Comparison of ENCODE assay signal across 26 cellular contexts in genomic region chr18:50857694-50858093, GRCh38. TPM values are rescaled to one million over a fixed set of nuclear protein-coding genes. Genes with fewer than 3 reads are reported as not detected.
A peak's percentile ranks its signal among the peaks of the same experiment; 100 is the strongest.
DNase-seq lines count a peak whose midpoint lies in the region; ATAC-seq, FAIRE-seq and TF ChIP-seq lines count a peak whose summit lies in the region.
"Had no signal": no experiment of that assay in that cellular context is flagged by ENCODE, and none has a peak within 500 bp of the region (broad histone marks: within the 10 kb centered on the region; RNA-seq: fewer than 3 reads in every experiment).

No MANE protein-coding gene starts in this region.

- peak; percentile 65 for ATAC-seq in HepG2
- no peak for ATAC-seq in right lobe of liver
- ATAC-seq in T-helper 17 cell = no peak
- ATAC-seq: activated naive CD4-positive, alpha-beta T cell treated with anti-CD3 and anti-CD28 coated beads, Interleukin-2, amount 50 U/mL, for 72 hours; heart left ventricle; stimulated activated naive B cell treated with anti-CD40 and anti-IgM and Interleukin-4, amounts not matched to agents 10 μg/mL and 1 μg/mL and 100 μg/mL, for 72 hours had no signal

- peak overlapping the region; percentile 22 for H3K4me3 Mint-ChIP-seq in T-helper 17 cell
- no peak overlapping the region for H3K4me3 Mint-ChIP-seq in activated T-helper 2 cell treated with anti-CD3 and anti-CD28 coated beads, Interferon-gamma antibody, Interleukin-2, Interleukin-4, amounts not matched to agents 10 μg/mL and 5 μg/mL and 100 μg/mL, durations not matched to agents 14 hours and 24 hours and 36 hours (ENCODE audit: low read depth)
- H3K4me3 Mint-ChIP-seq: activated B cell treated with CpG ODN at 0.5 μM for 24 hours; stimulated activated naive B cell treated with anti-CD40 and anti-IgM and Interleukin-4, amounts not matched to agents 10 μg/mL and 1 μg/mL and 100 μg/mL, for 72 hours had no signal

- H3K4me1 ChIP-seq in HepG2 (ENCODE audit: insufficient read depth, low read length) (peaks cover 30% of the 10 kb centered on the region), right lobe of liver (peaks cover 0 to 23% (median 5%) of the 10 kb centered on the region in 4 donors)
- H3K4me1 ChIP-seq: vagina had no signal

- H3K4me2 ChIP-seq in HepG2 (ENCODE audit: low read depth, low read length) = no peak overlapping the region

- intact Hi-C loops in HepG2 (cut with micrococcal nuclease; ENCODE audit: unreplicated experiment) = no loop called here
- intact Hi-C loops in right lobe of liver (cut with DNase I) = no loop called here
- intact Hi-C loops in activated T-helper 2 cell treated with anti-CD3 and anti-CD28 coated beads, Interferon-gamma antibody, Interleukin-2, Interleukin-4, amounts not matched to agents 10 μg/mL and 5 μg/mL and 100 μg/mL, durations not matched to agents 14 hours and 24 hours and 36 hours (cut with micrococcal nuclease) = no loop called here

- H3K9me3 Mint-ChIP-seq in activated T-helper 2 cell treated with anti-CD3 and anti-CD28 coated beads, Interferon-gamma antibody, Interleukin-2, Interleukin-4, amounts not matched to agents 10 μg/mL and 5 μg/mL and 100 μg/mL, durations not matched to agents 14 hours and 24 hours and 36 hours = no peaks in the 10 kb centered on the region

- H2AFZ ChIP-seq in HepG2 (ENCODE audit: low read length) = no peak overlapping the region

- no peak overlapping the region for H3K9ac ChIP-seq in HepG2 (ENCODE audit: insufficient read depth, low read depth, low read length)

- no peak for TF ChIP-seq POLR2A in HepG2 (IDR thresholded peaks at IDR 0.05; ENCODE audit: insufficient read depth in 1 of 2, low read depth in 2 of 2, low read length in 2 of 2)
- no peak for TF ChIP-seq POLR2A in right lobe of liver (IDR thresholded peaks at IDR 0.05)

- H3K27ac Mint-ChIP-seq in T-helper 17 cell = peak overlapping the region; percentile 68
- H3K27ac Mint-ChIP-seq in activated T-helper 2 cell treated with anti-CD3 and anti-CD28 coated beads, Interferon-gamma antibody, Interleukin-2, Interleukin-4, amounts not matched to agents 10 μg/mL and 5 μg/mL and 100 μg/mL, durations not matched to agents 14 hours and 24 hours and 36 hours = no peak overlapping the region
- H3K27ac Mint-ChIP-seq: activated B cell treated with CpG ODN at 0.5 μM for 24 hours; stimulated activated naive B cell treated with anti-CD40 and anti-IgM and Interleukin-4, amounts not matched to agents 10 μg/mL and 1 μg/mL and 100 μg/mL, for 72 hours had no signal

- H3K9me3 ChIP-seq in HepG2 (ENCODE audit: low read length) = no peaks in the 10 kb centered on the region
- no peaks in the 10 kb centered on the region for H3K9me3 ChIP-seq in right lobe of liver
- H3K9me3 ChIP-seq in T-helper 17 cell (ENCODE audit: control insufficient read depth, low read length, poor library complexity, severe bottlenecking) = no peaks in the 10 kb centered on the region
- H3K9me3 ChIP-seq: heart left ventricle, vagina had no signal

- no peak for DNase-seq in HepG2 (ENCODE audit: low spot score)
- DNase-seq in right lobe of liver = no peak
- no peak for DNase-seq in T-helper 17 cell
- no peak for DNase-seq in fibroblast of pulmonary artery (ENCODE audit: low read depth)
- DNase-seq in GOT3 (lab: John Stamatoyannopoulos, UW) = no peak
- DNase-seq in activated T-helper 2 cell treated with anti-CD3 and anti-CD28 coated beads, Interferon-gamma antibody, Interleukin-2, Interleukin-4, amounts not matched to agents 10 μg/mL and 5 μg/mL and 100 μg/mL, durations not matched to agents 14 hours and 24 hours and 36 hours (ENCODE audit: low spot score) = no peak
- DNase-seq in stimulated activated CD4-positive, alpha-beta T cell treated with anti-CD3 and anti-CD28 coated beads, Interleukin-4, amount 100 ng/mL, for 1 hour = no peak
- DNase-seq in SIG-M5 treated with dmso at 0.1 percent for 504 hours (lab: John Stamatoyannopoulos, UW; ENCODE audit: unreplicated experiment) = no peak
- DNase-seq: activated B cell treated with CpG ODN at 0.5 μM for 24 hours; activated CD4-positive, alpha-beta T cell treated with anti-CD3 and anti-CD28 coated beads, Interleukin-2, amount 50 U/mL, for 4 hours; aorta; C1 segment of cervical spinal cord; central memory CD4-positive, alpha-beta T cell; dorsolateral prefrontal cortex; heart left ventricle; NCI-H1694; NCI-H2171; NCI-H510A treated with DMSO at 0.1 percent for 48 hours; small intestine; stimulated activated naive B cell treated with anti-CD40 and anti-IgM and Interleukin-4, amounts not matched to agents 10 μg/mL and 1 μg/mL and 100 μg/mL, for 72 hours; T-helper 9 cell had no signal

- H3K27me3 Mint-ChIP-seq in T-helper 17 cell = peaks cover 12% of the 10 kb centered on the region
- peaks cover 19% of the 10 kb centered on the region for H3K27me3 Mint-ChIP-seq in activated T-helper 2 cell treated with anti-CD3 and anti-CD28 coated beads, Interferon-gamma antibody, Interleukin-2, Interleukin-4, amounts not matched to agents 10 μg/mL and 5 μg/mL and 100 μg/mL, durations not matched to agents 14 hours and 24 hours and 36 hours (ENCODE audit: low read depth)

- POLR2A ChIA-PET in HepG2 (lab: Yijun Ruan, JAX) = no interaction called here

- no peak for TF ChIP-seq RAD21 in HepG2 (CRISPR knock-in tag; IDR thresholded peaks at IDR 0.05)

- no peak for FAIRE-seq in HepG2 (lab: Jason Lieb, UNC)
- FAIRE-seq: endothelial cell of umbilical vein, GM19239, small intestine had no signal

- no TSS peak for BruUV-seq in HepG2 (replicated peaks; lab: Mats Ljungman, UMichigan)

- H3K4me3 ChIP-seq in HepG2 (replicated peaks in 1 of 3; ENCODE audit: insufficient read depth in 1 of 3, low read depth in 2 of 3, low read length in 3 of 3) (no peak overlapping the region), right lobe of liver (no peak overlapping the region), fibroblast of pulmonary artery (replicated peaks; ENCODE audit: low read depth, low read length) (no peak overlapping the region)
- H3K4me3 ChIP-seq: dorsolateral prefrontal cortex, heart left ventricle, vagina had no signal

- H3K36me3 Mint-ChIP-seq in T-helper 17 cell (ENCODE audit: low read depth) = peaks cover 7% of the 10 kb centered on the region
- H3K36me3 Mint-ChIP-seq in activated T-helper 2 cell treated with anti-CD3 and anti-CD28 coated beads, Interferon-gamma antibody, Interleukin-2, Interleukin-4, amounts not matched to agents 10 μg/mL and 5 μg/mL and 100 μg/mL, durations not matched to agents 14 hours and 24 hours and 36 hours (ENCODE audit: low read depth) = no peaks in the 10 kb centered on the region

- H3K36me3 ChIP-seq in HepG2 (replicated peaks in 1 of 2; ENCODE audit: control insufficient read depth in 1 of 2, insufficient read depth in 2 of 2, low read length in 2 of 2) (no peaks in the 10 kb centered on the region), right lobe of liver (no peaks in the 10 kb centered on the region)
- H3K36me3 ChIP-seq: heart left ventricle, vagina had no signal

- H3K27me3 ChIP-seq in HepG2 (ENCODE audit: control insufficient read depth in 1 of 2, insufficient read depth in 2 of 2, low read length in 2 of 2) = no peaks in the 10 kb centered on the region
- no peaks in the 10 kb centered on the region for H3K27me3 ChIP-seq in right lobe of liver
- H3K27me3 ChIP-seq: dorsolateral prefrontal cortex, heart left ventricle, vagina had no signal

- peak; percentile 45 for TF ChIP-seq CTCF in HepG2 (CRISPR knock-in tag; IDR thresholded peaks at IDR 0.05)
- no peak for TF ChIP-seq CTCF in right lobe of liver (IDR thresholded peaks at IDR 0.05)
- peak; percentile 3 for TF ChIP-seq CTCF in fibroblast of pulmonary artery (IDR thresholded peaks at IDR 0.05; ENCODE audit: low read length, missing control alignments)

- TF ChIP-seq EP300 in HepG2 (IDR thresholded peaks at IDR 0.05; ENCODE audit: low read depth in 2 of 2, low read length in 2 of 2) (no peak), HepG2 (CRISPR knock-in tag; IDR thresholded peaks at IDR 0.05; ENCODE audit: borderline replicate concordance) (no peak)

- in situ Hi-C loops in HepG2 (cut with HindIII; ENCODE audit: extremely low pct_ligation_motif_present, low pct_unique_long_range_greater_than_20kb) = no loop called here

- no peaks in the 10 kb centered on the region for H3K79me2 ChIP-seq in HepG2 (ENCODE audit: insufficient read depth, low read length)

- H3K27ac ChIP-seq in HepG2 (ENCODE audit: extremely low read length, insufficient read depth, low read length) (no peak overlapping the region), right lobe of liver (no peak overlapping the region)
- H3K27ac ChIP-seq: dorsolateral prefrontal cortex, heart left ventricle, RWPE1 had no signal

- H4K20me1 ChIP-seq in HepG2 (ENCODE audit: insufficient read depth, low read length) = no peaks in the 10 kb centered on the region

- H3K4me1 Mint-ChIP-seq in T-helper 17 cell = peaks cover 12% of the 10 kb centered on the region
- no peaks in the 10 kb centered on the region for H3K4me1 Mint-ChIP-seq in activated T-helper 2 cell treated with anti-CD3 and anti-CD28 coated beads, Interferon-gamma antibody, Interleukin-2, Interleukin-4, amounts not matched to agents 10 μg/mL and 5 μg/mL and 100 μg/mL, durations not matched to agents 14 hours and 24 hours and 36 hours (ENCODE audit: low read depth)

- 51% methylated on average over 3 of the region's 3 CpGs for WGBS in HepG2 (ENCODE audit: low lambda C conversion rate)
- 71% methylated on average over 3 of the region's 3 CpGs for WGBS in right lobe of liver (ENCODE audit: insufficient coverage, low coverage, low lambda C conversion rate, missing lambda C conversion rate)

- CTCF ChIA-PET in HepG2 (lab: Yijun Ruan, JAX; ENCODE audit: low intra/inter-chr PET ratio, low total read pairs) = no interaction called here

RNA-seq across cellular contexts. Expression of gene ME2, which starts 21.2 kb away (rescaled TPM):
- total RNA-seq in HepG2 (2016; rRNA removed; fragmentation: Illumina TruSeq; extraction: Trizol) (20.6 and 28.2 TPM in 2 replicates), right lobe of liver (10 to 100 TPM; 12.3 to 32.4 (median 19.5) TPM), T-helper 17 cell (10 to 100 TPM; 26.7 to 34.2 TPM)
- 13.6 and 15.0 TPM in 2 replicates for total RNA-seq in HepG2 (2016; cell fraction: cytosol; rRNA removed; fragmentation: Illumina TruSeq; extraction: Trizol; ENCODE audit: low read depth)
- total RNA-seq in HepG2 (2016; cell fraction: insoluble cytoplasmic fraction; rRNA removed; fragmentation: Illumina TruSeq; extraction: Trizol) = 21.0 and 30.5 TPM in 2 replicates
- total RNA-seq in HepG2 (2016; cell fraction: membrane; rRNA removed; fragmentation: Illumina TruSeq; extraction: Trizol) = 21.4 and 23.9 TPM in 2 replicates
- total RNA-seq in HepG2 (2016; cell fraction: nucleus; rRNA removed; fragmentation: Illumina TruSeq; extraction: Trizol) = 13.2 and 14.8 TPM in 2 replicates
- 12.1 and 17.3 TPM in 2 replicates for polyA plus RNA-seq in HepG2 (2011; rRNA removed)
- polyA plus RNA-seq in HepG2 (2011; cell fraction: cytosol; rRNA removed) = 7.7 and 11.6 TPM in 2 replicates
- polyA plus RNA-seq in HepG2 (2011; cell fraction: nucleus; rRNA removed) = 4.9 and 7.0 TPM in 2 replicates
- 11.7 and 12.2 TPM in 2 replicates for polyA plus RNA-seq in HepG2 (2012)
- 7.1 and 7.3 TPM in 2 replicates for polyA plus RNA-seq in HepG2 (2016; cell fraction: cytosol; fragmentation: Illumina TruSeq; extraction: Trizol; ENCODE audit: low read depth)
- 30.7 and 33.0 TPM in 2 replicates for polyA plus RNA-seq in HepG2 (2016; cell fraction: insoluble cytoplasmic fraction; fragmentation: Illumina TruSeq; extraction: Trizol; ENCODE audit: low read depth)
- 14.4 and 14.9 TPM in 2 replicates for polyA plus RNA-seq in HepG2 (2016; cell fraction: membrane; fragmentation: Illumina TruSeq; extraction: Trizol; ENCODE audit: low read depth)
- polyA plus RNA-seq in HepG2 (2016; cell fraction: nucleus; fragmentation: Illumina TruSeq; extraction: Trizol; ENCODE audit: insufficient read depth, low read depth) = 17.5 and 20.8 TPM in 2 replicates
- 12.0 and 16.3 TPM in 2 replicates for polyA minus RNA-seq in HepG2 (2011; rRNA and poly(A)+ RNA removed; ENCODE audit: low replicate concordance)
- 10.7 and 11.0 TPM in 2 replicates for polyA minus RNA-seq in HepG2 (2011; cell fraction: cytosol; rRNA and poly(A)+ RNA removed)
- 10.8 and 13.3 TPM in 2 replicates for polyA minus RNA-seq in HepG2 (2011; cell fraction: nucleus; rRNA and poly(A)+ RNA removed)
- 115 and 117 TPM in 2 replicates for total RNA-seq in activated T-helper 2 cell treated with anti-CD3 and anti-CD28 coated beads, Interferon-gamma antibody, Interleukin-2, Interleukin-4, amounts not matched to agents 10 μg/mL and 5 μg/mL and 100 μg/mL, durations not matched to agents 14 hours and 24 hours and 36 hours

RNA-seq across cellular contexts. Expression of gene MRO, which starts 37.9 kb away (rescaled TPM):
- total RNA-seq in HepG2 (2016; rRNA removed; fragmentation: Illumina TruSeq; extraction: Trizol) (not detected in 2 replicates), right lobe of liver (10 to 100 TPM in 1 of 6 experiments, 1 to 10 TPM in 5; 2.2 to 14.8 (median 2.7) TPM), T-helper 17 cell (not detected)
- total RNA-seq in HepG2 (2016; cell fraction: cytosol; rRNA removed; fragmentation: Illumina TruSeq; extraction: Trizol; ENCODE audit: low read depth) = not detected in 2 replicates
- total RNA-seq in HepG2 (2016; cell fraction: insoluble cytoplasmic fraction; rRNA removed; fragmentation: Illumina TruSeq; extraction: Trizol) = not detected in 2 replicates
- not detected in 2 replicates for total RNA-seq in HepG2 (2016; cell fraction: membrane; rRNA removed; fragmentation: Illumina TruSeq; extraction: Trizol)
- not detected in 2 replicates for total RNA-seq in HepG2 (2016; cell fraction: nucleus; rRNA removed; fragmentation: Illumina TruSeq; extraction: Trizol)
- polyA plus RNA-seq in HepG2 (2011; rRNA removed) = not detected in 2 replicates
- polyA plus RNA-seq in HepG2 (2011; cell fraction: cytosol; rRNA removed) = not detected in 2 replicates
- not detected in 2 replicates for polyA plus RNA-seq in HepG2 (2011; cell fraction: nucleus; rRNA removed)
- polyA plus RNA-seq in HepG2 (2012) = not detected in 2 replicates
- polyA plus RNA-seq in HepG2 (2016; cell fraction: cytosol; fragmentation: Illumina TruSeq; extraction: Trizol; ENCODE audit: low read depth) = not detected in 2 replicates
- polyA plus RNA-seq in HepG2 (2016; cell fraction: insoluble cytoplasmic fraction; fragmentation: Illumina TruSeq; extraction: Trizol; ENCODE audit: low read depth) = not detected in 2 replicates
- polyA plus RNA-seq in HepG2 (2016; cell fraction: membrane; fragmentation: Illumina TruSeq; extraction: Trizol; ENCODE audit: low read depth) = not detected in 2 replicates
- not detected in 2 replicates for polyA plus RNA-seq in HepG2 (2016; cell fraction: nucleus; fragmentation: Illumina TruSeq; extraction: Trizol; ENCODE audit: insufficient read depth, low read depth)
- 0.77 TPM in 1 of 2 replicates, not detected in the other for polyA minus RNA-seq in HepG2 (2011; rRNA and poly(A)+ RNA removed; ENCODE audit: low replicate concordance)
- not detected in 2 replicates for polyA minus RNA-seq in HepG2 (2011; cell fraction: cytosol; rRNA and poly(A)+ RNA removed)
- polyA minus RNA-seq in HepG2 (2011; cell fraction: nucleus; rRNA and poly(A)+ RNA removed) = not detected in 2 replicates
- not detected in 2 replicates for total RNA-seq in activated T-helper 2 cell treated with anti-CD3 and anti-CD28 coated beads, Interferon-gamma antibody, Interleukin-2, Interleukin-4, amounts not matched to agents 10 μg/mL and 5 μg/mL and 100 μg/mL, durations not matched to agents 14 hours and 24 hours and 36 hours
- total RNA-seq: activated B cell treated with CpG ODN at 0.5 μM for 24 hours; activated naive CD4-positive, alpha-beta T cell treated with anti-CD3 and anti-CD28 coated beads, Interleukin-2, amount 50 U/mL, for 72 hours; endothelial cell of umbilical vein; vagina had no signal
- polyA plus RNA-seq: endothelial cell of umbilical vein had no signal

Comparison
In these comparisons a context has a peak if more than half of its experiments do, and no peak if none do; other contexts are left out.
1. CTCF ChIP-seq: peak in HepG2 (single experiment) and fibroblast of pulmonary artery (single experiment); none in right lobe of liver (0 of 4).